Comparison of ENCODE assay signal across 21 cellular contexts in the genomic region with DNA sequence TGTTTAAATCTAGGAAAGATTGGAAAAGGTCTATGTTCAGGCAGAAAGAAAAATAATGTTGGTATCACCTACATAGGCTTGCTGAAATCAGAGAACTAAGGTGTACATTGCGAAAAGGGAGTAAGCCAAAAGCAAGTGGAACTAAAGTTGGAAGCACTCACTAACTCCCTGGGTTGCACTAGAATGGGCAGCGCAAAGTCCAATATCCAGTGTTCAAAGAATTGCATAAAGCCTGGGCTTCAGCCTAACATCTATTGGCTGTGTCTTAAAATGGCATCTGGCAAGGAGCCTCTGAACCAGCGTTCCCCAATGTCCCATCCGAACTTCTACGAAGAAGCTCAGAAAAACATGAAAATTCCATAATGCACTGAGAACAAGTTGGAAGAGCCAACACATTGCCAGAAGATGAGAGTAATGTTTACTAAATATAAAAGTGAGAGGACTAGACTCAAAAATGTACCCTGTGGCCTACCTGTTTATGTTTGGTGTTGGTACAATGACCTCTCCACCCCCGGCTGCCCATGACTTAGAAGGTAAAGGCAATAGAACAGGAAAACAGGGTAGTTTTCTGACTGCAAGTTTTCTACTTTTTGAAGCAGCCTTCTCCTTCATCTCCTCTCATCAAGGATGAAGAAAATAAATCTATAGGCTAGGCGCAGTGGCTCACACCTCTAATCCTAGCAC.
DNase-seq lines count a peak whose midpoint lies in the region; ATAC-seq, FAIRE-seq and TF ChIP-seq lines count a peak whose summit lies in the region.
"Had no signal": no experiment of that assay in that cellular context is flagged by ENCODE, and none has a peak within 500 bp of the region (broad histone marks: within the 10 kb centered on the region; RNA-seq: fewer than 3 reads in every experiment).

No MANE protein-coding gene starts in this region.

- no peak overlapping the region for H2AFZ ChIP-seq in mesenchymal stem cell (ENCODE audit: low read depth, low read length)

- no peak overlapping the region for H3K23ac ChIP-seq in mesenchymal stem cell (ENCODE audit: low read length in 2 of 2)

- H3K79me1 ChIP-seq in mesenchymal stem cell (replicated peaks; ENCODE audit: low read length, poor library complexity, severe bottlenecking) = no peaks in the 10 kb centered on the region

- H3K36me3 ChIP-seq in mesenchymal stem cell (ENCODE audit: control insufficient read depth in 1 of 2, insufficient read depth in 2 of 2, low read depth in 1 of 2, low read length in 2 of 2) = no peaks in the 10 kb centered on the region
- H3K36me3 ChIP-seq: BLaER1 treated with 17β-estradiol and CSF1 and Interleukin-3, amounts not matched to agents 10 nM and 100 nM had no signal

- no peak overlapping the region for H3K4me3 ChIP-seq in mesenchymal stem cell (ENCODE audit: insufficient read depth in 1 of 2, low read depth in 1 of 2, low read length in 2 of 2)
- H3K4me3 ChIP-seq: BLaER1 treated with 17β-estradiol and CSF1 and Interleukin-3, amounts not matched to agents 10 nM and 100 nM had no signal

- WGBS in mesenchymal stem cell = 91% methylated on average over 7 of the region's 7 CpGs

- H4K8ac ChIP-seq in mesenchymal stem cell (ENCODE audit: low read length) = no peak overlapping the region

- H3K4me1 ChIP-seq in mesenchymal stem cell (ENCODE audit: control insufficient read depth, insufficient read depth, low read depth, low read length) = no peaks in the 10 kb centered on the region
- H3K4me1 ChIP-seq: BLaER1 treated with 17β-estradiol and CSF1 and Interleukin-3, amounts not matched to agents 10 nM and 100 nM; Caco-2 had no signal

- peak overlapping the region; percentile 55 for H2AK5ac ChIP-seq in mesenchymal stem cell (ENCODE audit: low read length, severe bottlenecking)

- no peak overlapping the region for H2BK5ac ChIP-seq in mesenchymal stem cell (ENCODE audit: low read depth, low read length, poor library complexity, severe bottlenecking)

- no peaks in the 10 kb centered on the region for H3K36me3 Mint-ChIP-seq in T-helper 17 cell (ENCODE audit: low read depth)
- H3K36me3 Mint-ChIP-seq: CD8-positive, alpha-beta T cell had no signal

- no peak for TF ChIP-seq POLR2A in H54 (IDR thresholded peaks at IDR 0.05; ENCODE audit: low read depth, low read length)

- no peak overlapping the region for H3K4me2 ChIP-seq in mesenchymal stem cell (ENCODE audit: low read length, poor library complexity, severe bottlenecking)
- H3K4me2 ChIP-seq: BLaER1 treated with 17β-estradiol and CSF1 and Interleukin-3, amounts not matched to agents 10 nM and 100 nM had no signal

- H2BK12ac ChIP-seq in mesenchymal stem cell (ENCODE audit: low read length in 2 of 2) = no peak overlapping the region

- peak overlapping the region; percentile 24 for H3K27ac Mint-ChIP-seq in T-helper 17 cell
- H3K27ac Mint-ChIP-seq: B cell; CD4-positive, alpha-beta T cell; CD8-positive, alpha-beta T cell had no signal

- H2BK15ac ChIP-seq in mesenchymal stem cell (ENCODE audit: low read depth, poor library complexity, severe bottlenecking) = no peak overlapping the region

- H4K91ac ChIP-seq in mesenchymal stem cell (ENCODE audit: low read length) = no peak overlapping the region

- no peak for FAIRE-seq in H54 (lab: Jason Lieb, UNC)
- FAIRE-seq: A204.1, D721Med, G401.6, GM12891, GM19239 had no signal

- no peak for DNase-seq in T-helper 17 cell
- DNase-seq in left lobe of liver (ENCODE audit: low spot score) = peak; percentile 80
- no peak for DNase-seq in mesenchymal stem cell
- DNase-seq in ACHN = no peak
- no peak for DNase-seq in H54 (ENCODE audit: insufficient read length, low spot score)
- DNase-seq: 8988T; AML-193; Caco-2; Calu3; CD4-positive, alpha-beta T cell; CD8-positive, alpha-beta T cell; DMS79 treated with DMSO at 0.1 percent for 48 hours; GF-D8 had no signal

- in situ Hi-C loops in ACHN (cut with HindIII; ENCODE audit: low pct_ligation_motif_present, low pct_unique_long_range_greater_than_20kb, low sequenced_read_pairs) = no loop called here

- no peak overlapping the region for H3K4me3 Mint-ChIP-seq in T-helper 17 cell
- H3K4me3 Mint-ChIP-seq: B cell; CD4-positive, alpha-beta T cell; CD8-positive, alpha-beta T cell had no signal

- no peak overlapping the region for H3K4ac ChIP-seq in mesenchymal stem cell (ENCODE audit: low read depth in 1 of 2, low read length in 2 of 2)

- H3K9me3 ChIP-seq in T-helper 17 cell (ENCODE audit: control insufficient read depth, low read length, poor library complexity, severe bottlenecking) (no peaks in the 10 kb centered on the region), mesenchymal stem cell (ENCODE audit: control insufficient read depth, low read length) (no peaks in the 10 kb centered on the region)
- H3K9me3 ChIP-seq: BLaER1 treated with 17β-estradiol and CSF1 and Interleukin-3, amounts not matched to agents 10 nM and 100 nM; Caco-2 had no signal

- H3K27ac ChIP-seq in mesenchymal stem cell (ENCODE audit: low read length, poor library complexity, severe bottlenecking) = no peak overlapping the region
- H3K27ac ChIP-seq: BLaER1 treated with 17β-estradiol and CSF1 and Interleukin-3, amounts not matched to agents 10 nM and 100 nM; C4-2B had no signal

- no peak overlapping the region for H3K9ac ChIP-seq in mesenchymal stem cell (ENCODE audit: low read length)
- H3K9ac ChIP-seq: BLaER1 treated with 17β-estradiol and CSF1 and Interleukin-3, amounts not matched to agents 10 nM and 100 nM had no signal

- H3K18ac ChIP-seq in mesenchymal stem cell (ENCODE audit: low read depth in 1 of 2, low read length in 2 of 2) = no peak overlapping the region

- peaks cover 0 to 4% of the 10 kb centered on the region in 2 experiments for H3K27me3 ChIP-seq in mesenchymal stem cell (ENCODE audit: control insufficient read depth in 1 of 2, insufficient read depth in 1 of 2, low read length in 2 of 2)
- H3K27me3 ChIP-seq: BLaER1 treated with 17β-estradiol and CSF1 and Interleukin-3, amounts not matched to agents 10 nM and 100 nM had no signal

- no peak overlapping the region for H2BK120ac ChIP-seq in mesenchymal stem cell (ENCODE audit: low read depth, low read length)

- H3K27me3 Mint-ChIP-seq in T-helper 17 cell = peaks cover 7% of the 10 kb centered on the region

- ATAC-seq in T-helper 17 cell = no peak
- ATAC-seq in left lobe of liver = peak; percentile 98
- ATAC-seq: CD8-positive, alpha-beta T cell had no signal

- H3K4me1 Mint-ChIP-seq in T-helper 17 cell = no peaks in the 10 kb centered on the region
- H3K4me1 Mint-ChIP-seq: B cell had no signal

- H3K14ac ChIP-seq in mesenchymal stem cell (ENCODE audit: low read length in 2 of 2) = no peak overlapping the region
